Comparison of ENCODE assay signal across 1 cellular context in the genomic region with DNA sequence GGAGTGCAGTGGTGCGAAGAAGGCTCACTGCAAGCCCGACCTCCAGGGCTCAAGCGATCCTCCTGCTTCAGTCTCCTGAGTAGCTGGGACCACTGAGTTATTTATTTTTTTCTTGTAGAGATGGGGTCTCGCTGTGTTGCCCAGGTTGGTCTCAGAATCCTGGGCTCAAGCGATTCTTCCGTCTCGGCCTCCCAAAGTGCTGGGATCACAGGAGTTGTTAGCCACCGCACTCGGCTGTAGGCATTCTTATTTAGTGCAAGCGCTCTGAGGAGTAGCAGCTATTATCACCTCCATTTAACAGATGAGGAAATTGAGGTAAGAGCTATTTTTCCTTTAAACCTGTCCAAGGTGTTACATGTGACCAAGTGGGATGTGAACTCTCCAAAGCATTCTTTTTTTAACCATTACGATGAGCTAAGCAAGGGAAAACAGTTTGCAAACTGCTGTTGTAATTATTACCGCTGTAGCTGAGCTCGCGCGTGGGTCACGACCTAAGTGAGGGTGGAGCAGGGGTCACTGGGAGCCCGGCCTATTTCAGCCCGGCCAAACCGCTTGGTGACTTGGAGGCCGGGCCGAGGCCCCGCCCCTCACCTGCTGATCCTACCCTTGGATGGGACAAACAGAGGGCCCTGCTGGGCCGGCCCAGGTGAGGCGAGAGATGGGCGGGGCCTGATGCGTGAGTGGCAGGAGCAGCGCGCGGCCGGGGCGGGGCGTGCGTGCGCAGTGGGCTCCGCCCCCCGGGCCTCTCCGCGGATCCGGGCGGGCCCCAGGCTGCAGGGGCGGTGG.
TF ChIP-seq lines count a peak whose summit lies in the region.

No MANE protein-coding gene starts in this region.

TF ChIP-seq in WTC11, 78 proteins besides CTCF, POLR2A, EP300 and RAD21 (continued from another document):
- TF ChIP-seq MYBL2 (CRISPR knock-in tag; IDR thresholded peaks at IDR 0.05), result no peak
- TF ChIP-seq SP1 (CRISPR knock-in tag; conservative IDR thresholded peaks at IDR 0.05), result peak; percentile 51; the same call in 1 of the 2 replicates
- TF ChIP-seq, protein P1, sequence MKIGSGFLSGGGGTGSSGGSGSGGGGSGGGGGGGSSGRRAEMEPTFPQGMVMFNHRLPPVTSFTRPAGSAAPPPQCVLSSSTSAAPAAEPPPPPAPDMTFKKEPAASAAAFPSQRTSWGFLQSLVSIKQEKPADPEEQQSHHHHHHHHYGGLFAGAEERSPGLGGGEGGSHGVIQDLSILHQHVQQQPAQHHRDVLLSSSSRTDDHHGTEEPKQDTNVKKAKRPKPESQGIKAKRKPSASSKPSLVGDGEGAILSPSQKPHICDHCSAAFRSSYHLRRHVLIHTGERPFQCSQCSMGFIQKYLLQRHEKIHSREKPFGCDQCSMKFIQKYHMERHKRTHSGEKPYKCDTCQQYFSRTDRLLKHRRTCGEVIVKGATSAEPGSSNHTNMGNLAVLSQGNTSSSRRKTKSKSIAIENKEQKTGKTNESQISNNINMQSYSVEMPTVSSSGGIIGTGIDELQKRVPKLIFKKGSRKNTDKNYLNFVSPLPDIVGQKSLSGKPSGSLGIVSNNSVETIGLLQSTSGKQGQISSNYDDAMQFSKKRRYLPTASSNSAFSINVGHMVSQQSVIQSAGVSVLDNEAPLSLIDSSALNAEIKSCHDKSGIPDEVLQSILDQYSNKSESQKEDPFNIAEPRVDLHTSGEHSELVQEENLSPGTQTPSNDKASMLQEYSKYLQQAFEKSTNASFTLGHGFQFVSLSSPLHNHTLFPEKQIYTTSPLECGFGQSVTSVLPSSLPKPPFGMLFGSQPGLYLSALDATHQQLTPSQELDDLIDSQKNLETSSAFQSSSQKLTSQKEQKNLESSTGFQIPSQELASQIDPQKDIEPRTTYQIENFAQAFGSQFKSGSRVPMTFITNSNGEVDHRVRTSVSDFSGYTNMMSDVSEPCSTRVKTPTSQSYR (CRISPR knock-in tag; IDR thresholded peaks at IDR 0.05), result no peak
